In the genomic region with DNA sequence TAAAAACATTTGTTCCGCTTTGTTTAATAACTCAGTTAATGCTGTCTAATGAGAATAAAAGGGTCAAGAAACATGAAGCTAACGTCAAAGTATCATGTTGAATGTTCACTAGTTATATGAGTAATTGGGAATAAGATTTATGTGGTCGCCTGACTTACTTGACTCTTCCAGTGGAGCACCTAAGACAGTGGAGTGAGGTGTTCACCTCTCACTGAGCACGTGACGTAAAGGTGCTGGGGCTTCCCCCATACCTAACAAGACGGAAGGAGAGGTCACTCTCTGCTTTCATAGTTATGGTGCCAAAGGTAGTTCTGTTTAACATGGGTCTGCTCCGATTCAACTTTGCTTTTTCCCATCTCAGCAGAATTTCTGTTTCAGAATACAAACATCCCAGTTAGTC, we compare ENCODE assay signal across 8 cellular contexts. TPM values are rescaled to one million over a fixed set of nuclear protein-coding genes. Genes with fewer than 3 reads are reported as not detected.
DNase-seq lines count a peak whose midpoint lies in the region; ATAC-seq, FAIRE-seq and TF ChIP-seq lines count a peak whose summit lies in the region.

No MANE protein-coding gene starts in this region.

- no peaks in the 10 kb centered on the region for H3K9me3 ChIP-seq in kidney (ENCODE audit: control insufficient read depth in 1 of 2, low read length in 2 of 2)
- no peaks in the 10 kb centered on the region for H3K9me3 ChIP-seq in CD8-positive, alpha-beta T cell (ENCODE audit: low read length)

- no peaks in the 10 kb centered on the region for H3K27me3 ChIP-seq in CD8-positive, alpha-beta T cell (ENCODE audit: insufficient read depth, low read length)

- peaks cover 4% of the 10 kb centered on the region for H3K36me3 Mint-ChIP-seq in CD8-positive, alpha-beta T cell

- peak; percentile 16 for DNase-seq in GM20000 (ENCODE audit: low spot score)
- DNase-seq in kidney = no peak
- no peak for DNase-seq in CD8-positive, alpha-beta T cell
- DNase-seq in epidermal melanocyte (ENCODE audit: insufficient read length, low spot score) = no peak
- no peak for DNase-seq in DMS 273 (lab: John Stamatoyannopoulos, UW; ENCODE audit: unreplicated experiment)
- DNase-seq in activated naive CD4-positive, alpha-beta T cell treated with anti-CD3 and anti-CD28 coated beads, Interleukin-2, amount 50 U/mL, for 16 hours = no peak

- ATAC-seq in GM18498 (IDR thresholded peaks at IDR 0.05; ENCODE audit: unreplicated experiment) = peak; percentile 69
- ATAC-seq in HG03196 (IDR thresholded peaks at IDR 0.05; ENCODE audit: unreplicated experiment) = peak; percentile 74
- ATAC-seq in CD8-positive, alpha-beta T cell = no peak

- H3K4me1 Mint-ChIP-seq in CD8-positive, alpha-beta T cell (ENCODE audit: low read depth) = peaks cover 14% of the 10 kb centered on the region

- POLR2A ChIA-PET in CD8-positive, alpha-beta T cell (lab: Charles Lee) = interaction anchor here (1.1 to 1.2 kb wide), 2 partner anchors 13 to 19 kb away, joined by 3 to 4 read pairs; a partner anchor contains a TSS

- H3K9ac ChIP-seq in kidney (ENCODE audit: low read length in 2 of 2) = no peak overlapping the region

- H3K4me3 Mint-ChIP-seq in CD8-positive, alpha-beta T cell = no peak overlapping the region

- H3K36me3 ChIP-seq in kidney (ENCODE audit: control insufficient read depth in 1 of 2, insufficient read depth in 2 of 2, low read length in 2 of 2) = no peaks in the 10 kb centered on the region
- H3K36me3 ChIP-seq in CD8-positive, alpha-beta T cell (ENCODE audit: insufficient read depth, low read length) = no peaks in the 10 kb centered on the region

- no peaks in the 10 kb centered on the region for H3K9me3 Mint-ChIP-seq in CD8-positive, alpha-beta T cell

- no peak overlapping the region for H3K27ac Mint-ChIP-seq in CD8-positive, alpha-beta T cell

- peak overlapping the region in 1 of 2 donors; percentile 52 for H3K27ac ChIP-seq in kidney (ENCODE audit: low read depth in 2 of 2, low read length in 2 of 2)
- H3K27ac ChIP-seq in CD8-positive, alpha-beta T cell (ENCODE audit: low read depth, low read length) = no peak overlapping the region

- CTCF ChIA-PET in CD8-positive, alpha-beta T cell (lab: Charles Lee) = interaction anchor here (0.6 to 1.7 kb wide), 4 partner anchors 11 to 469 kb away, joined by 3 to 11 read pairs (median 4); a partner anchor contains a TSS

- peaks cover 0 to 2% of the 10 kb centered on the region in 2 donors for H3K4me1 ChIP-seq in kidney (ENCODE audit: control insufficient read depth in 1 of 2, insufficient read depth in 1 of 2, low read depth in 1 of 2, low read length in 2 of 2)
- peaks cover 4% of the 10 kb centered on the region for H3K4me1 ChIP-seq in CD8-positive, alpha-beta T cell (ENCODE audit: insufficient read depth, low read length)

- H3K4me3 ChIP-seq in kidney (ENCODE audit: low read length in 2 of 2) = peak overlapping the region; percentile 49 to 95
- no peak overlapping the region for H3K4me3 ChIP-seq in CD8-positive, alpha-beta T cell (ENCODE audit: low read depth, low read length)

- TF ChIP-seq CTCF in GM20000 (IDR thresholded peaks at IDR 0.05; ENCODE audit: extremely low read depth, missing control alignments) (no peak), kidney (IDR thresholded peaks at IDR 0.05; ENCODE audit: borderline replicate concordance, extremely low read depth, insufficient read depth) (no peak)
- TF ChIP-seq CTCF in CD8-positive, alpha-beta T cell (IDR thresholded peaks at IDR 0.05) = no peak

- no peak for FAIRE-seq in kidney (lab: Jason Lieb, UNC)

- no peaks in the 10 kb centered on the region for H3K27me3 Mint-ChIP-seq in CD8-positive, alpha-beta T cell (ENCODE audit: low read depth)

- intact Hi-C loops in kidney (cut with DNase I) = loop anchor here (10.0 kb wide), 1 partner anchor 92 kb away; no protein-coding TSS in a partner anchor
- intact Hi-C loops in CD8-positive, alpha-beta T cell (cut with DNase I, micrococcal nuclease) = loop anchor here (2.0 to 5.0 kb wide), 4 partner anchors 74 to 484 kb away; a partner anchor contains a TSS

RNA-seq across cellular contexts. Expression of a gene that starts 0.7 kb away (rescaled TPM):
- total RNA-seq in kidney = 2.3 TPM
- 35.5 TPM for polyA plus RNA-seq in kidney (ENCODE audit: insufficient read depth, low read depth, low replicate concordance)
- total RNA-seq in CD8-positive, alpha-beta T cell = not detected

RNA-seq across cellular contexts. Expression of a gene that starts 13.3 kb away (rescaled TPM):
- total RNA-seq in kidney = 51.9 TPM
- polyA plus RNA-seq in kidney (ENCODE audit: insufficient read depth, low read depth, low replicate concordance) = 128 TPM
- 10 to 100 TPM; 12.1 to 14.0 TPM for total RNA-seq in CD8-positive, alpha-beta T cell
